In the genomic region with DNA sequence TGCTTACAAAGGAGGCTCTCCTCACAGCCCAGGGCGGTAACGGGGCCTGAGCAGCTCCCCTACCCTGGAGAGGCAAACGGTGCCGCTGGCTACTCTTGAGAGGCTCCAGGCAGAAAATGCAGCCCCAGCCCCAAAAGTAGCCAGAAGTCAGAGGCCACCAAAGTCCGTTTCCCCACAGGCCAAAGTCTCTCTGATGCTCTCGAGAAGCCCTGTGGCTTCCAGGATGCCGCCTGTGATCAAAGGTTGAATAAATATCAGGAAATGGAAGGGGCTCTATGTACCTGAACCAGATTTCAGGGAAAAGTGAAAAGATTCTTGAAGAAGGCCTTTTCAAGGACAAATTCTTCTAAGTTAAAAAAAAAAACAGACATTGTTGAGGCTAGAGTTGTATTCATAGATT, we compare ENCODE assay signal across 21 cellular contexts. TPM values are rescaled to one million over a fixed set of nuclear protein-coding genes. Genes with fewer than 3 reads are reported as not detected.
DNase-seq lines count a peak whose midpoint lies in the region; ATAC-seq and TF ChIP-seq lines count a peak whose summit lies in the region.
"Had no signal": no experiment of that assay in that cellular context is flagged by ENCODE, and none has a peak within 500 bp of the region (broad histone marks: within the 10 kb centered on the region; RNA-seq: fewer than 3 reads in every experiment).

No MANE protein-coding gene starts in this region.

- TF ChIP-seq CTCF in upper lobe of right lung (IDR thresholded peaks at IDR 0.05): no peak

- H3K4me3 Mint-ChIP-seq in T-helper 1 cell treated with Interleukin-12 subunit alpha and Interleukin-12 subunit beta and Interleukin-4 antibody, amounts not matched to agents 30 μg/mL and 1 μg/mL, for 36 hours: no peak overlapping the region
- peak overlapping the region in 2 of 4 donors; percentile 2 to 99 for H3K4me3 Mint-ChIP-seq in CD4-positive, CD25-positive, alpha-beta regulatory T cell
- H3K4me3 Mint-ChIP-seq in activated T-helper 1 cell treated with anti-CD3 and anti-CD28 coated beads, Interleukin-12 subunit alpha, Interleukin-12 subunit beta, Interleukin-2, Interleukin-4 antibody, amounts not matched to agents 30 ng/mL and 10 ng/mL and 1 ng/mL, durations not matched to agents 14 hours and 24 hours and 36 hours: no peak overlapping the region
- H3K4me3 Mint-ChIP-seq: H9 had no signal

- H3K9me3 ChIP-seq in CD4-positive, CD25-positive, alpha-beta regulatory T cell (ENCODE audit: control insufficient read depth in 2 of 2, low read length in 2 of 2): no peaks in the 10 kb centered on the region
- no peaks in the 10 kb centered on the region for H3K9me3 ChIP-seq in upper lobe of right lung
- H3K9me3 ChIP-seq: Peyer's patch had no signal

- intact Hi-C loops in activated T-helper 1 cell treated with anti-CD3 and anti-CD28 coated beads, Interleukin-12 subunit alpha, Interleukin-12 subunit beta, Interleukin-2, Interleukin-4 antibody, amounts not matched to agents 30 ng/mL and 10 ng/mL and 1 ng/mL, durations not matched to agents 14 hours and 24 hours and 36 hours (cut with micrococcal nuclease): loop anchor here (10.0 kb wide), 3 partner anchors 227 to 387 kb away; no protein-coding TSS in a partner anchor
- intact Hi-C loops in upper lobe of right lung (cut with DNase I): no loop called here

- DNase-seq in T-helper 1 cell: no peak
- DNase-seq in CD4-positive, CD25-positive, alpha-beta regulatory T cell: no peak
- no peak for DNase-seq in activated T-helper 1 cell treated with anti-CD3 and anti-CD28 coated beads, Interleukin-12 subunit alpha, Interleukin-12 subunit beta, Interleukin-2, Interleukin-4 antibody, amounts not matched to agents 30 ng/mL and 10 ng/mL and 1 ng/mL, durations not matched to agents 14 hours and 24 hours and 36 hours (ENCODE audit: low spot score)
- no peak for DNase-seq in left lobe of liver (ENCODE audit: low spot score)
- no peak for DNase-seq in AG08395 (ENCODE audit: low spot score)
- no peak for DNase-seq in upper lobe of right lung
- no peak for DNase-seq in caudate nucleus (lab: John Stamatoyannopoulos, UW)
- DNase-seq: C1 segment of cervical spinal cord, Calu3, DMS79, H9, MV-4-11, NCI-H1436, NCI-H2081, NCI-H524, Peyer's patch had no signal

- peaks cover 5% of the 10 kb centered on the region for H3K27me3 Mint-ChIP-seq in T-helper 1 cell treated with Interleukin-12 subunit alpha and Interleukin-12 subunit beta and Interleukin-4 antibody, amounts not matched to agents 30 μg/mL and 1 μg/mL, for 36 hours (ENCODE audit: low read depth)
- peaks cover 6% of the 10 kb centered on the region for H3K27me3 Mint-ChIP-seq in CD4-positive, CD25-positive, alpha-beta regulatory T cell
- H3K27me3 Mint-ChIP-seq in activated T-helper 1 cell treated with anti-CD3 and anti-CD28 coated beads, Interleukin-12 subunit alpha, Interleukin-12 subunit beta, Interleukin-2, Interleukin-4 antibody, amounts not matched to agents 30 ng/mL and 10 ng/mL and 1 ng/mL, durations not matched to agents 14 hours and 24 hours and 36 hours (ENCODE audit: insufficient read depth): peaks cover 5% of the 10 kb centered on the region
- H3K27me3 Mint-ChIP-seq: IgD-negative memory B cell had no signal

- peaks cover 46% of the 10 kb centered on the region for H3K36me3 ChIP-seq in CD4-positive, CD25-positive, alpha-beta regulatory T cell (ENCODE audit: control insufficient read depth, insufficient read depth, low read length)
- peaks cover 43% of the 10 kb centered on the region for H3K36me3 ChIP-seq in upper lobe of right lung

- peak overlapping the region; percentile 2 for H3K27ac ChIP-seq in CD4-positive, CD25-positive, alpha-beta regulatory T cell (ENCODE audit: insufficient read depth, low read length, poor library complexity, severe bottlenecking)
- H3K27ac ChIP-seq in upper lobe of right lung: no peak overlapping the region
- H3K27ac ChIP-seq in caudate nucleus (ENCODE audit: low read depth, low read length): no peak overlapping the region
- H3K27ac ChIP-seq: 22Rv1, Peyer's patch had no signal

- no peak overlapping the region for H3K4me3 ChIP-seq in CD4-positive, CD25-positive, alpha-beta regulatory T cell (ENCODE audit: low read depth, low read length)
- H3K4me3 ChIP-seq in upper lobe of right lung: no peak overlapping the region
- H3K4me3 ChIP-seq: Peyer's patch had no signal

- no peak for ATAC-seq in CD4-positive, CD25-positive, alpha-beta regulatory T cell (ENCODE audit: low read depth in 2 of 2)
- ATAC-seq in left lobe of liver (peak; percentile 2), upper lobe of right lung (no peak)

- H3K4me1 ChIP-seq in CD4-positive, CD25-positive, alpha-beta regulatory T cell (ENCODE audit: control insufficient read depth, insufficient read depth, low read length, poor library complexity, severe bottlenecking): peaks cover 43% of the 10 kb centered on the region
- H3K4me1 ChIP-seq in upper lobe of right lung: peaks cover 35% of the 10 kb centered on the region

- H3K4me1 Mint-ChIP-seq in T-helper 1 cell treated with Interleukin-12 subunit alpha and Interleukin-12 subunit beta and Interleukin-4 antibody, amounts not matched to agents 30 μg/mL and 1 μg/mL, for 36 hours (ENCODE audit: low read depth): peaks cover 32% of the 10 kb centered on the region
- H3K4me1 Mint-ChIP-seq in CD4-positive, CD25-positive, alpha-beta regulatory T cell: peaks cover 18 to 39% (median 31%) of the 10 kb centered on the region in 4 donors
- peaks cover 37% of the 10 kb centered on the region for H3K4me1 Mint-ChIP-seq in activated T-helper 1 cell treated with anti-CD3 and anti-CD28 coated beads, Interleukin-12 subunit alpha, Interleukin-12 subunit beta, Interleukin-2, Interleukin-4 antibody, amounts not matched to agents 30 ng/mL and 10 ng/mL and 1 ng/mL, durations not matched to agents 14 hours and 24 hours and 36 hours (ENCODE audit: low read depth)

- H3K27ac Mint-ChIP-seq in T-helper 1 cell treated with Interleukin-12 subunit alpha and Interleukin-12 subunit beta and Interleukin-4 antibody, amounts not matched to agents 30 μg/mL and 1 μg/mL, for 36 hours: peak overlapping the region; percentile 89
- H3K27ac Mint-ChIP-seq in CD4-positive, CD25-positive, alpha-beta regulatory T cell: peak overlapping the region in 2 of 3 donors; percentile 89 to 99
- H3K27ac Mint-ChIP-seq in activated T-helper 1 cell treated with anti-CD3 and anti-CD28 coated beads, Interleukin-12 subunit alpha, Interleukin-12 subunit beta, Interleukin-2, Interleukin-4 antibody, amounts not matched to agents 30 ng/mL and 10 ng/mL and 1 ng/mL, durations not matched to agents 14 hours and 24 hours and 36 hours: peak overlapping the region; percentile 93

- H3K36me3 Mint-ChIP-seq in T-helper 1 cell treated with Interleukin-12 subunit alpha and Interleukin-12 subunit beta and Interleukin-4 antibody, amounts not matched to agents 30 μg/mL and 1 μg/mL, for 36 hours (ENCODE audit: low read depth): peaks cover 18% of the 10 kb centered on the region
- peaks cover 7% of the 10 kb centered on the region for H3K36me3 Mint-ChIP-seq in CD4-positive, CD25-positive, alpha-beta regulatory T cell
- H3K36me3 Mint-ChIP-seq in activated T-helper 1 cell treated with anti-CD3 and anti-CD28 coated beads, Interleukin-12 subunit alpha, Interleukin-12 subunit beta, Interleukin-2, Interleukin-4 antibody, amounts not matched to agents 30 ng/mL and 10 ng/mL and 1 ng/mL, durations not matched to agents 14 hours and 24 hours and 36 hours (ENCODE audit: low read depth): peaks cover 16% of the 10 kb centered on the region
- H3K36me3 Mint-ChIP-seq: IgD-negative memory B cell had no signal

- H3K27me3 ChIP-seq in CD4-positive, CD25-positive, alpha-beta regulatory T cell (ENCODE audit: control insufficient read depth, insufficient read depth, low read length): no peaks in the 10 kb centered on the region
- no peaks in the 10 kb centered on the region for H3K27me3 ChIP-seq in upper lobe of right lung
- H3K27me3 ChIP-seq: Peyer's patch had no signal

- no peaks in the 10 kb centered on the region for H3K9me3 Mint-ChIP-seq in T-helper 1 cell treated with Interleukin-12 subunit alpha and Interleukin-12 subunit beta and Interleukin-4 antibody, amounts not matched to agents 30 μg/mL and 1 μg/mL, for 36 hours
- H3K9me3 Mint-ChIP-seq in CD4-positive, CD25-positive, alpha-beta regulatory T cell: no peaks in the 10 kb centered on the region
- H3K9me3 Mint-ChIP-seq in activated T-helper 1 cell treated with anti-CD3 and anti-CD28 coated beads, Interleukin-12 subunit alpha, Interleukin-12 subunit beta, Interleukin-2, Interleukin-4 antibody, amounts not matched to agents 30 ng/mL and 10 ng/mL and 1 ng/mL, durations not matched to agents 14 hours and 24 hours and 36 hours: no peaks in the 10 kb centered on the region
- H3K9me3 Mint-ChIP-seq: H9, IgD-negative memory B cell had no signal

RNA-seq across cellular contexts. Expression of a gene that starts 4.2 kb away (rescaled TPM):
- total RNA-seq in CD4-positive, CD25-positive, alpha-beta regulatory T cell: 66.6 TPM
- polyA plus RNA-seq in CD4-positive, CD25-positive, alpha-beta regulatory T cell: 10 to 100 TPM; 16.8 to 23.7 (median 17.3) TPM
- total RNA-seq in activated T-helper 1 cell treated with anti-CD3 and anti-CD28 coated beads, Interleukin-12 subunit alpha, Interleukin-12 subunit beta, Interleukin-2, Interleukin-4 antibody, amounts not matched to agents 30 ng/mL and 10 ng/mL and 1 ng/mL, durations not matched to agents 14 hours and 24 hours and 36 hours: 65.6 and 67.6 TPM in 2 replicates
- total RNA-seq in left lobe of liver: 15.4 TPM
- total RNA-seq in upper lobe of right lung: 36.4 TPM

RNA-seq across cellular contexts. Expression of a gene that starts 7.8 kb away (rescaled TPM):
- total RNA-seq in CD4-positive, CD25-positive, alpha-beta regulatory T cell: not detected
- polyA plus RNA-seq in CD4-positive, CD25-positive, alpha-beta regulatory T cell: not detected
- total RNA-seq in activated T-helper 1 cell treated with anti-CD3 and anti-CD28 coated beads, Interleukin-12 subunit alpha, Interleukin-12 subunit beta, Interleukin-2, Interleukin-4 antibody, amounts not matched to agents 30 ng/mL and 10 ng/mL and 1 ng/mL, durations not matched to agents 14 hours and 24 hours and 36 hours: not detected in 2 replicates
- 0.28 TPM for total RNA-seq in left lobe of liver
- 1.5 TPM for total RNA-seq in upper lobe of right lung
- total RNA-seq: Calu3, G401, H9, LHCN-M2 had no signal
- polyA plus RNA-seq: IgD-negative memory B cell had no signal

RNA-seq across cellular contexts. Expression of a gene that starts 33.9 kb away (rescaled TPM):
- 235 TPM for total RNA-seq in CD4-positive, CD25-positive, alpha-beta regulatory T cell
- 10 to 100 TPM; 57.3 to 75.8 (median 73.8) TPM for polyA plus RNA-seq in CD4-positive, CD25-positive, alpha-beta regulatory T cell
- total RNA-seq in activated T-helper 1 cell treated with anti-CD3 and anti-CD28 coated beads, Interleukin-12 subunit alpha, Interleukin-12 subunit beta, Interleukin-2, Interleukin-4 antibody, amounts not matched to agents 30 ng/mL and 10 ng/mL and 1 ng/mL, durations not matched to agents 14 hours and 24 hours and 36 hours: 207 and 215 TPM in 2 replicates
- total RNA-seq in left lobe of liver (48.7 TPM), upper lobe of right lung (133 TPM)

RNA-seq across cellular contexts. Expression of a gene that starts 46.1 kb away (rescaled TPM):
- 43.4 TPM for total RNA-seq in CD4-positive, CD25-positive, alpha-beta regulatory T cell
- polyA plus RNA-seq in CD4-positive, CD25-positive, alpha-beta regulatory T cell: 1 to 10 TPM in 3 of 4 donors, under 1 TPM in 1; 0.35 to 2.8 (median 1.1) TPM
- total RNA-seq in activated T-helper 1 cell treated with anti-CD3 and anti-CD28 coated beads, Interleukin-12 subunit alpha, Interleukin-12 subunit beta, Interleukin-2, Interleukin-4 antibody, amounts not matched to agents 30 ng/mL and 10 ng/mL and 1 ng/mL, durations not matched to agents 14 hours and 24 hours and 36 hours: 2.5 and 2.9 TPM in 2 replicates
- total RNA-seq in left lobe of liver (3.4 TPM), upper lobe of right lung (2.4 TPM)
- total RNA-seq: LHCN-M2 had no signal
